Comparison of ENCODE assay signal across 1 cellular context in genomic region chr1:109880961-109881894, GRCh38.
TF ChIP-seq lines count a peak whose summit lies in the region.

No MANE protein-coding gene starts in this region.

TF ChIP-seq in K562, 482 proteins besides CTCF, POLR2A, EP300 and RAD21 (continued from another document):
- TF ChIP-seq NUFIP1 (IDR thresholded peaks at IDR 0.05; ENCODE audit: partially characterized antibody): no peak
- no peak for TF ChIP-seq ATF7 (IDR thresholded peaks at IDR 0.05)
- TF ChIP-seq RBM25 (IDR thresholded peaks at IDR 0.05; ENCODE audit: low read depth, low read length, severe bottlenecking): peak; percentile 30
- peak; percentile 13 for TF ChIP-seq TBP (optimal IDR thresholded peaks at IDR 0.05; ENCODE audit: low read depth, low read length)
- TF ChIP-seq LEF1 (IDR thresholded peaks at IDR 0.05): peak; percentile 62; the same call in 1 of the 2 replicates
- peak; percentile 53 for TF ChIP-seq MAFF (IDR thresholded peaks at IDR 0.05; ENCODE audit: low read length)
- peak; percentile 52; the same call in 1 of the 2 replicates for TF ChIP-seq POLR2AphosphoS5 (IDR thresholded peaks at IDR 0.05; ENCODE audit: control insufficient read depth, insufficient read depth, low read depth, low read length)
- no peak for TF ChIP-seq TEAD2 (tag; IDR thresholded peaks at IDR 0.05)
- TF ChIP-seq NFIC (IDR thresholded peaks at IDR 0.05): peak; percentile 55
- TF ChIP-seq TCF3 (CRISPR knock-in tag; IDR thresholded peaks at IDR 0.05): peak; percentile 62
- peak in 1 of 2 experiments; percentile 27; a peak in 1 of 3 replicates for TF ChIP-seq CBX3 (IDR thresholded peaks at IDR 0.05; ENCODE audit: borderline replicate concordance in 1 of 2, low read length in 2 of 2)
- TF ChIP-seq STAT5A (IDR thresholded peaks at IDR 0.05; ENCODE audit: borderline replicate concordance, low read length): 0 out of 2 replicates have a peak, but pooled peaks have one; percentile 30
- peak; percentile 32; the same call in 1 of the 2 replicates for TF ChIP-seq GABPB1 (CRISPR knock-in tag; IDR thresholded peaks at IDR 0.05)
- TF ChIP-seq NBN (IDR thresholded peaks at IDR 0.05; ENCODE audit: low read depth): no peak
- TF ChIP-seq C11orf30 (IDR thresholded peaks at IDR 0.05; ENCODE audit: low read depth): peak; percentile 84
- peak; percentile 35; the same call in 1 of the 2 replicates for TF ChIP-seq ZNF592 (IDR thresholded peaks at IDR 0.05)
- no peak for TF ChIP-seq ZNF511 (CRISPR knock-in tag; IDR thresholded peaks at IDR 0.05)
- TF ChIP-seq KDM1A (IDR thresholded peaks at IDR 0.05): peak; percentile 64 to 76; a peak in 2 of 4 replicates
